ENCODE assay signal across 16 cellular contexts in the genomic region with DNA sequence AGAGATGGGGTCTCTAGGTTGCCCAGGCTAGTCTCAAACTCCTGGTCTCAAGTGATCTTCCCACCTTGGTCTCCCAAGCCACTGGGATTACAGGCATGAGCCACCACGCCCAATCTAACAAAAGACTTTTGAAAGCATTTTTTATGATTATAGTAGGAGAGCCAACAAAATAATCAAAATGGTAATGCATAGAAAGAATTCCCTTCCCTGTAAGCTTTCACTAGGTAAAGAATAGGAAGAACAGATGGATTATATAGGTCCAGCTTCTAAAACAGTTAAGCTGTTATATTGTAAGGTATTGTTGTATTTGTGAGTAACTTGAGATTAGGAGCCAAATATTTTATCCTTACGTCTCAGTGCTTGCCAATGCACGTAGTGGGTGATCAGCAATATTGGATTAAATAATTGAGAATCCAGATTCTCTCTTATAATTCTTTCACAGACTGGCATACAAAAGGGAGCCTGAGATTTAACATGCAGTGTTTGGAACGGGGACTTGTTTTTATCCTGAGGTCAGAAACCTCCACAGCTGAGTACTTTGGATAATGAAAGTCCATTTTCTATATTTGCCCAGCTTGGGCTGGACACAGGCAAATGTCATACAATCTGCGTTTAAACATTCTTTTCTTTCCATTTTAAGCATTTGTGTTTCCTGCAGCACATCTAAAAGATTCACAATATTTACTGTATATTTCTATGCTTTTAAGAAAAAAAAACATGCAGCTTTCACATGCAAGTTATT.
A peak's percentile ranks its signal among the peaks of the same experiment; 100 is the strongest.
DNase-seq lines count a peak whose midpoint lies in the region; ATAC-seq and TF ChIP-seq lines count a peak whose summit lies in the region.
"Had no signal": no experiment of that assay in that cellular context is flagged by ENCODE, and none has a peak within 500 bp of the region (broad histone marks: within the 10 kb centered on the region; RNA-seq: fewer than 3 reads in every experiment).

No MANE protein-coding gene starts in this region.

- TF ChIP-seq POLR2A in gastrocnemius medialis (IDR thresholded peaks at IDR 0.05) = no peak

- H3K4me3 ChIP-seq in adipocyte (ENCODE audit: low read length) (peak overlapping the region; percentile 56), gastrocnemius medialis (peak overlapping the region in 2 of 4 donors; percentile 10 to 15)

- H3K4me1 ChIP-seq in adipocyte (ENCODE audit: control insufficient read depth, insufficient read depth, low read length) (peaks cover 21% of the 10 kb centered on the region), gastrocnemius medialis (peaks cover 0 to 14% of the 10 kb centered on the region in 2 donors)

- H3K36me3 ChIP-seq in adipocyte (ENCODE audit: control insufficient read depth, insufficient read depth, low read length, severe bottlenecking) (no peaks in the 10 kb centered on the region), gastrocnemius medialis (no peaks in the 10 kb centered on the region)

- H3K27me3 ChIP-seq in adipocyte (replicated peaks; ENCODE audit: control insufficient read depth, insufficient read depth, low read length) = no peaks in the 10 kb centered on the region
- H3K27me3 ChIP-seq in gastrocnemius medialis = no peaks in the 10 kb centered on the region

- H3K9ac ChIP-seq in adipocyte (ENCODE audit: low read length) = peak overlapping the region; percentile 52

- in situ Hi-C loops in G401 (cut with HindIII; ENCODE audit: low sequenced_read_pairs) (no loop called here), gastrocnemius medialis (cut with MboI; ENCODE audit: low sequenced_read_pairs in 4 of 4) (no loop called here)

- ATAC-seq in left lobe of liver (peak; percentile 85), gastrocnemius medialis (no peak), GM21360 (IDR thresholded peaks at IDR 0.05; ENCODE audit: unreplicated experiment) (no peak), GM21390 (IDR thresholded peaks at IDR 0.05; ENCODE audit: unreplicated experiment) (no peak)
- ATAC-seq: activated CD4-positive, alpha-beta T cell treated with anti-CD3 and anti-CD28 coated beads for 36 hours; Panc1 had no signal

- peak; percentile 42 for DNase-seq in G401 (ENCODE audit: low spot score)
- no peak for DNase-seq in adipocyte (ENCODE audit: low read depth)
- DNase-seq in left lobe of liver (ENCODE audit: low spot score) = no peak
- DNase-seq in gastrocnemius medialis = no peak
- DNase-seq in islet precursor cell = no peak
- no peak for DNase-seq in NCI-H2029 treated with DMSO at 0.1 percent for 48 hours (lab: John Stamatoyannopoulos, UW)
- DNase-seq: activated CD4-positive, alpha-beta T cell treated with anti-CD3 and anti-CD28 coated beads for 36 hours; Caco-2; foreskin melanocyte; GF-D8; immature natural killer cell; NCI-H226; retina had no signal

- H3K9me3 ChIP-seq in adipocyte (ENCODE audit: control insufficient read depth, low read length) = no peaks in the 10 kb centered on the region
- H3K9me3 ChIP-seq in gastrocnemius medialis = no peaks in the 10 kb centered on the region
- H3K9me3 ChIP-seq: Caco-2 had no signal

- TF ChIP-seq CTCF in gastrocnemius medialis (IDR thresholded peaks at IDR 0.05 in 4 of 5, conservative IDR thresholded peaks at IDR 0.05 in 1 of 5) = no peak

- intact Hi-C loops in gastrocnemius medialis (cut with DNase I; ENCODE audit: low total_unique reads) = no loop called here

- H3K27ac ChIP-seq in gastrocnemius medialis = peak overlapping the region; percentile 6 to 44 (median 16)
